ENCODE assay signal across 12 cellular contexts in the genomic region with DNA sequence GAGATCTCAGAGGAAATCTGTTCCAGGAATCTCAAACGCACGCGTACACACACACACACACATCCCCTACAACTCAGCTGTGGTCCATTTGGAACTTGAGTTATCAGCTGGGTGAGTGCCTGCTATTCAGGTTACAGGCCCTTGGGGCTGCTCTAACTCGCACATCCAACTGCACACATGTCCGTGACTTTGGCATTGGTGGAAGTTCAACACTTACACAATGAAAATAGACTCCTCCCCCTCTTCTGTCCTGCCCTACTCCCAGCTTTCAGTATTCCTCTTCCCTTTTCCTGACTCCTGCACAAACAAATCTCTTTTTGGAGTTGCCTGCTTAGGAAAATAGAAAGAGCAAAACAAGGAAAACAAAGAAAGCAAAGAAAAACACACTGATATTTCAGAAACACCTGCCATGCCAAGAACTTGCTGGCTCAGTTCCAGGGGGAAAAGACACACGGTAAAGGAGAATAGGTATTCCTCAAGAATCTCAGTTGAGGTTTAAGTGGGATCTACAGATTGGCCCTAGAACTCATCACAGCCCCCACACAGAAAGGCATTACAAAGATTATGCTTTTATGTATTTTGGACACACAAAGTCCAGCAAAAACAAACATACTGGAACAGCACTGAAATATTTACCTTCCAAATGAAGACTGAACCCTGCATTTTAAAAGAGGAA.
DNase-seq lines count a peak whose midpoint lies in the region; ATAC-seq and TF ChIP-seq lines count a peak whose summit lies in the region.
"Had no signal": no experiment of that assay in that cellular context is flagged by ENCODE, and none has a peak within 500 bp of the region (broad histone marks: within the 10 kb centered on the region; RNA-seq: fewer than 3 reads in every experiment).

No MANE protein-coding gene starts in this region.

- intact Hi-C loops in uterus (cut with DNase I; ENCODE audit: low total_unique reads), result no loop called here
- intact Hi-C loops in CD8-positive, alpha-beta T cell (cut with DNase I, micrococcal nuclease), result no loop called here
- intact Hi-C loops in head of caudate nucleus (cut with DNase I), result no loop called here

- no peak for ATAC-seq in CD8-positive, alpha-beta T cell

- peaks cover 6 to 46% of the 10 kb centered on the region in 2 donors for H3K4me1 ChIP-seq in muscle layer of duodenum (ENCODE audit: control insufficient read depth in 1 of 2, insufficient read depth in 2 of 2, low read length in 2 of 2)
- peaks cover 11 to 18% of the 10 kb centered on the region in 2 donors for H3K4me1 ChIP-seq in uterus
- no peaks in the 10 kb centered on the region for H3K4me1 ChIP-seq in CD8-positive, alpha-beta T cell (ENCODE audit: insufficient read depth, low read length)
- H3K4me1 ChIP-seq: HAP-1 had no signal

- no peak for TF ChIP-seq POLR2A in uterus (IDR thresholded peaks at IDR 0.05)

- H3K27me3 Mint-ChIP-seq in CD8-positive, alpha-beta T cell (ENCODE audit: low read depth), result no peaks in the 10 kb centered on the region

- TF ChIP-seq CTCF in foreskin fibroblast (IDR thresholded peaks at IDR 0.05; ENCODE audit: low read depth, low read length) (no peak), uterus (IDR thresholded peaks at IDR 0.05) (peak in 2 of 4 experiments; percentile 7 to 25)
- no peak for TF ChIP-seq CTCF in CD8-positive, alpha-beta T cell (IDR thresholded peaks at IDR 0.05)

- H3K27ac Mint-ChIP-seq in CD8-positive, alpha-beta T cell, result no peak overlapping the region
- H3K27ac Mint-ChIP-seq: activated T-helper 1 cell treated with anti-CD3 and anti-CD28 coated beads, Interleukin-12 subunit alpha, Interleukin-12 subunit beta, Interleukin-2, Interleukin-4 antibody, amounts not matched to agents 30 ng/mL and 10 ng/mL and 1 ng/mL, durations not matched to agents 14 hours and 24 hours and 36 hours had no signal

- no peak overlapping the region for H3K4me3 Mint-ChIP-seq in CD8-positive, alpha-beta T cell
- H3K4me3 Mint-ChIP-seq: activated T-helper 1 cell treated with anti-CD3 and anti-CD28 coated beads, Interleukin-12 subunit alpha, Interleukin-12 subunit beta, Interleukin-2, Interleukin-4 antibody, amounts not matched to agents 30 ng/mL and 10 ng/mL and 1 ng/mL, durations not matched to agents 14 hours and 24 hours and 36 hours had no signal

- peaks cover 19% of the 10 kb centered on the region for H3K36me3 Mint-ChIP-seq in CD8-positive, alpha-beta T cell

- H3K36me3 ChIP-seq in muscle layer of duodenum (ENCODE audit: control insufficient read depth in 1 of 2, insufficient read depth in 2 of 2, low read length in 2 of 2) (no peaks in the 10 kb centered on the region), uterus (no peaks in the 10 kb centered on the region)
- no peaks in the 10 kb centered on the region for H3K36me3 ChIP-seq in CD8-positive, alpha-beta T cell (ENCODE audit: insufficient read depth, low read length)
- H3K36me3 ChIP-seq: HAP-1 had no signal

- H3K4me3 ChIP-seq in foreskin fibroblast (ENCODE audit: low read depth in 1 of 2, low read length in 2 of 2), result no peak overlapping the region
- no peak overlapping the region for H3K4me3 ChIP-seq in muscle layer of duodenum (ENCODE audit: low read depth in 1 of 2, low read length in 2 of 2)
- no peak overlapping the region for H3K4me3 ChIP-seq in uterus
- H3K4me3 ChIP-seq in CD8-positive, alpha-beta T cell (ENCODE audit: low read depth, low read length), result no peak overlapping the region
- H3K4me3 ChIP-seq: HAP-1 had no signal

- DNase-seq in NCI-H510A (lab: John Stamatoyannopoulos, UW) (peak; percentile 21), NCI-H510A treated with DMSO at 0.1 percent for 48 hours (lab: John Stamatoyannopoulos, UW) (no peak), foreskin fibroblast (peak; percentile 68 to 91), uterus (peak; percentile 61 to 62), NCI-H748 treated with DMSO at 0.1 percent for 48 hours (lab: John Stamatoyannopoulos, UW) (no peak), head of caudate nucleus (no peak)
- DNase-seq in CD8-positive, alpha-beta T cell, result no peak
- DNase-seq: cortex of kidney, T1000 had no signal

- POLR2A ChIA-PET in CD8-positive, alpha-beta T cell (lab: Charles Lee), result interaction anchor here (1.0 kb wide), 1 partner anchor 14 kb away, joined by 3 read pairs; no protein-coding TSS in a partner anchor

- peaks cover 4% of the 10 kb centered on the region for H3K9me3 Mint-ChIP-seq in CD8-positive, alpha-beta T cell

- peaks cover 8% of the 10 kb centered on the region for H3K4me1 Mint-ChIP-seq in CD8-positive, alpha-beta T cell (ENCODE audit: low read depth)

- CTCF ChIA-PET in CD8-positive, alpha-beta T cell (lab: Charles Lee), result no interaction called here

- H3K27me3 ChIP-seq in muscle layer of duodenum (ENCODE audit: low read depth, low read length) (no peaks in the 10 kb centered on the region), uterus (no peaks in the 10 kb centered on the region)
- no peaks in the 10 kb centered on the region for H3K27me3 ChIP-seq in CD8-positive, alpha-beta T cell (ENCODE audit: insufficient read depth, low read length)

- H3K9me3 ChIP-seq in muscle layer of duodenum (ENCODE audit: control insufficient read depth in 1 of 2, low read length in 2 of 2) (no peaks in the 10 kb centered on the region), uterus (no peaks in the 10 kb centered on the region)
- H3K9me3 ChIP-seq in CD8-positive, alpha-beta T cell (ENCODE audit: low read length), result no peaks in the 10 kb centered on the region

- H3K27ac ChIP-seq in muscle layer of duodenum (ENCODE audit: low read length) (peak overlapping the region; percentile 10), uterus (peak overlapping the region; percentile 44 to 75)
- no peak overlapping the region for H3K27ac ChIP-seq in CD8-positive, alpha-beta T cell (ENCODE audit: low read depth, low read length)

Comparison
In these comparisons a context has a peak if more than half of its experiments do, and no peak if none do; other contexts are left out.
1. DNase-seq: peak in NCI-H510A (single experiment), foreskin fibroblast (2 of 2) and uterus (2 of 2); none in NCI-H510A treated with DMSO at 0.1 percent for 48 hours (single experiment), NCI-H748 treated with DMSO at 0.1 percent for 48 hours (single experiment), CD8-positive, alpha-beta T cell (0 of 7) and head of caudate nucleus (0 of 42).